Comparison of ENCODE assay signal across 18 cellular contexts in the genomic region with DNA sequence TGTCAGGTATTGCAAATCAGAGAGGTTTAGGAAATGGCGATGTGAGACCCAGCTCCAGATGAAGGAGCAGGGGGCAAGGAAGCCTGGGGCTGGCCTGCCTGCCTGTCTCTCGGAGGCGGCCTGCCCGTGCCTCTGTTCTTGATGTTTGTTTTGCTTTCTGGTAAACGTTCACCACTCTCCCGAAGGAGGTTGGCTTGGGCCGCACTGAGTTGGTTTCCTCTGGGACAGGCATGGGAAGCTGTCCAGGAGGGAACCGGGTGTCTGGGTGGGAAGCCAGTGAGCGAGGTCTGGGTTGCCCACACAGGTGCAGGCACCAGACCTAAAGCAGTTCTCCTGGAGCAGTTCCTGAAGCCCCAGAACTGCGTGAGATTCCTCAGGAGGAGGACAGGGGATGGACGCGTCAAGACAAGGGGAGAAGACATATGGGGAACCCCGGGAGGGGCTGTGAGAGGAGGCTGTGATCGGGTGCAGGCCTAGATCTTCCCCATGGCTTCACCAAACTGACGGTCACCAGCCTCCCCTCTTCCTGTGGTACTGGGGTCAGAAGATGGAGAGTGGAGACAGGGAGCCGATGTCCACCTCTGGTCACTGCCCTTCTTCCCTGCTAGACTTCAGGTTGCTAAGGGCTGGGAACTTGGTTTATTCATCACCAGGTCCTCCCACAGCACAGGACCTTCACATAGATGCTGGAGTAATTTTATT. TPM values are rescaled to one million over a fixed set of nuclear protein-coding genes. Genes with fewer than 3 reads are reported as not detected.
DNase-seq lines count a peak whose midpoint lies in the region; ATAC-seq and TF ChIP-seq lines count a peak whose summit lies in the region.
"Had no signal": no experiment of that assay in that cellular context is flagged by ENCODE, and none has a peak within 500 bp of the region (broad histone marks: within the 10 kb centered on the region; RNA-seq: fewer than 3 reads in every experiment).

No MANE protein-coding gene starts in this region.

- peak; percentile 15 for DNase-seq in H9
- DNase-seq in chondrocyte (ENCODE audit: low spot score), result no peak
- no peak for DNase-seq in stimulated activated naive CD4-positive, alpha-beta T cell treated with Interleukin-2 at 50 U/mL for 16 hours (lab: John Stamatoyannopoulos, UW)
- no peak for DNase-seq in activated naive CD4-positive, alpha-beta T cell treated with anti-CD3 and anti-CD28 coated beads, Interleukin-2, amount 10 ng/mL, durations not matched to agents 7 days and 5 days
- no peak for DNase-seq in activated CD4-positive, CD25-positive, alpha-beta regulatory T cell treated with anti-CD3 and anti-CD28 coated beads, Interleukin-2, amount 50 U/mL, for 72 hours
- DNase-seq: activated CD4-positive, alpha-beta memory T cell treated with anti-CD3 and anti-CD28 coated beads, Interleukin-2, amount 10 ng/mL, durations not matched to agents 7 days and 5 days; activated naive CD4-positive, alpha-beta T cell treated with Interleukin-2 at 50 U/mL for 16 hours; activated T-cell treated with anti-CD3 and anti-CD28 coated beads, Interleukin-2, amount 50 U/mL, for 24 hours; NCI-H1417; NCI-H2171; T-helper 17 cell; WERI-Rb-1 had no signal

- H4K8ac ChIP-seq in H9 (replicated peaks; ENCODE audit: insufficient read length, low read depth, low read length), result no peak overlapping the region

- no peak overlapping the region for H2BK15ac ChIP-seq in H9 (ENCODE audit: low read depth, low read length)

- peak overlapping the region in 1 of 3 experiments; percentile 59; a peak in 2 of 7 replicates for H3K27ac Mint-ChIP-seq in H9
- H3K27ac Mint-ChIP-seq in chondrocyte (ENCODE audit: unreplicated experiment), result peak overlapping the region; percentile 88
- no peak overlapping the region for H3K27ac Mint-ChIP-seq in activated naive CD4-positive, alpha-beta T cell treated with anti-CD3 and anti-CD28 coated beads, Interleukin-2, amount 10 ng/mL, durations not matched to agents 7 days and 5 days
- H3K27ac Mint-ChIP-seq: activated CD4-positive, alpha-beta memory T cell treated with anti-CD3 and anti-CD28 coated beads, Interleukin-2, amount 10 ng/mL, durations not matched to agents 7 days and 5 days; activated T-cell treated with anti-CD3 and anti-CD28 coated beads, Interleukin-2, amount 50 U/mL, for 24 hours; T-helper 17 cell had no signal

- H4K20me1 ChIP-seq in H9 (ENCODE audit: control insufficient read depth, insufficient read depth, insufficient read length), result no peaks in the 10 kb centered on the region

- H3K4me1 ChIP-seq in H9 (ENCODE audit: insufficient read depth, low read length), result peaks cover 3% of the 10 kb centered on the region; the same call in 1 of the 2 replicates
- H3K4me1 ChIP-seq in muscle layer of colon (ENCODE audit: insufficient read depth, low read length), result peaks cover 90% of the 10 kb centered on the region
- H3K4me1 ChIP-seq in stomach smooth muscle (ENCODE audit: control insufficient read depth, insufficient read depth, low read length), result peaks cover 91% of the 10 kb centered on the region
- H3K4me1 ChIP-seq: HAP-1 had no signal

- H3K4ac ChIP-seq in H9 (ENCODE audit: low read depth, low read length), result no peak overlapping the region

- no peak overlapping the region for H3K27ac ChIP-seq in H9 (ENCODE audit: insufficient read length, low read depth, low read length)
- peak overlapping the region; percentile 74 for H3K27ac ChIP-seq in muscle layer of colon (ENCODE audit: low read depth, low read length)
- H3K27ac ChIP-seq in stomach smooth muscle (ENCODE audit: low read length), result peak overlapping the region; percentile 82
- H3K27ac ChIP-seq: WERI-Rb-1 had no signal

- H3K9me3 Mint-ChIP-seq in H9 (peaks cover 0 to 4% of the 10 kb centered on the region in 2 experiments; a peak in 2 of 5 replicates), chondrocyte (ENCODE audit: low read depth) (no peaks in the 10 kb centered on the region)
- no peaks in the 10 kb centered on the region for H3K9me3 Mint-ChIP-seq in activated naive CD4-positive, alpha-beta T cell treated with anti-CD3 and anti-CD28 coated beads, Interleukin-2, amount 10 ng/mL, durations not matched to agents 7 days and 5 days
- H3K9me3 Mint-ChIP-seq: activated T-cell treated with anti-CD3 and anti-CD28 coated beads, Interleukin-2, amount 50 U/mL, for 24 hours had no signal

- no peak overlapping the region for H3K4me3 Mint-ChIP-seq in H9
- H3K4me3 Mint-ChIP-seq in chondrocyte (ENCODE audit: unreplicated experiment), result peak overlapping the region; percentile 3
- H3K4me3 Mint-ChIP-seq in activated naive CD4-positive, alpha-beta T cell treated with anti-CD3 and anti-CD28 coated beads, Interleukin-2, amount 10 ng/mL, durations not matched to agents 7 days and 5 days, result no peak overlapping the region
- H3K4me3 Mint-ChIP-seq: activated CD4-positive, alpha-beta memory T cell treated with anti-CD3 and anti-CD28 coated beads, Interleukin-2, amount 10 ng/mL, durations not matched to agents 7 days and 5 days; activated T-cell treated with anti-CD3 and anti-CD28 coated beads, Interleukin-2, amount 50 U/mL, for 24 hours; T-helper 17 cell had no signal

- no peaks in the 10 kb centered on the region; the same call in 1 of the 2 replicates for H3K79me2 ChIP-seq in H9 (ENCODE audit: insufficient read depth, low read length)

- no peak overlapping the region for H2AK5ac ChIP-seq in H9 (ENCODE audit: insufficient read length, low read length)

- TF ChIP-seq CTCF in H9 (conservative IDR thresholded peaks at IDR 0.05) (no peak), chondrocyte (IDR thresholded peaks at IDR 0.05) (no peak)

- H4K91ac ChIP-seq in H9 (ENCODE audit: insufficient read length, low read depth, low read length), result no peak overlapping the region

- H3K36me3 Mint-ChIP-seq in H9 (ENCODE audit: insufficient read depth in 1 of 3, low read depth in 3 of 3), result peaks cover 8 to 15% (median 13%) of the 10 kb centered on the region in 3 experiments
- peaks cover 34% of the 10 kb centered on the region for H3K36me3 Mint-ChIP-seq in chondrocyte (ENCODE audit: low read depth)
- H3K36me3 Mint-ChIP-seq in activated naive CD4-positive, alpha-beta T cell treated with anti-CD3 and anti-CD28 coated beads, Interleukin-2, amount 10 ng/mL, durations not matched to agents 7 days and 5 days, result no peaks in the 10 kb centered on the region

- H3K9me3 ChIP-seq in H9 (ENCODE audit: control insufficient read depth, low read depth, low read length) (no peaks in the 10 kb centered on the region), muscle layer of colon (ENCODE audit: low read length) (no peaks in the 10 kb centered on the region), stomach smooth muscle (ENCODE audit: control insufficient read depth in 2 of 2, low read length in 2 of 2) (no peaks in the 10 kb centered on the region)
- H3K9me3 ChIP-seq: HAP-1 had no signal

- peaks cover 7% of the 10 kb centered on the region for H3K36me3 ChIP-seq in muscle layer of colon (ENCODE audit: insufficient read depth, low read length)
- peaks cover 0 to 7% of the 10 kb centered on the region in 2 donors for H3K36me3 ChIP-seq in stomach smooth muscle (ENCODE audit: control insufficient read depth in 2 of 2, insufficient read depth in 2 of 2, low read length in 2 of 2)
- H3K36me3 ChIP-seq: HAP-1 had no signal

- CTCF ChIA-PET in activated naive CD4-positive, alpha-beta T cell treated with anti-CD3 and anti-CD28 coated beads, Interleukin-2, amount 10 ng/mL, durations not matched to agents 7 days and 5 days (lab: Charles Lee), result no interaction called here

- no peaks in the 10 kb centered on the region for H3K79me1 ChIP-seq in H9 (ENCODE audit: insufficient read depth, low read depth, low read length, poor library complexity, severe bottlenecking)

- no peak overlapping the region for H2BK120ac ChIP-seq in H9 (ENCODE audit: low read depth, low read length, poor library complexity, severe bottlenecking)

- H3K4me3 ChIP-seq in muscle layer of colon (ENCODE audit: low read depth in 1 of 2, low read length in 2 of 2), result no peak overlapping the region
- H3K4me3 ChIP-seq in stomach smooth muscle (ENCODE audit: low read length in 2 of 2), result peak overlapping the region; percentile 15 to 40
- H3K4me3 ChIP-seq: HAP-1 had no signal

- H3K18ac ChIP-seq in H9 (ENCODE audit: insufficient read length, low read depth, low read length), result no peak overlapping the region

- H3K23ac ChIP-seq in H9 (ENCODE audit: insufficient read length, low read depth, low read length), result no peak overlapping the region

- no peaks in the 10 kb centered on the region for H3K27me3 ChIP-seq in H9 (ENCODE audit: insufficient read depth, low read length)
- no peaks in the 10 kb centered on the region for H3K27me3 ChIP-seq in muscle layer of colon (ENCODE audit: control insufficient read depth in 1 of 2, insufficient read depth in 2 of 2, low read length in 2 of 2)
- no peaks in the 10 kb centered on the region for H3K27me3 ChIP-seq in stomach smooth muscle (ENCODE audit: control insufficient read depth in 1 of 2, insufficient read depth in 2 of 2, low read length in 2 of 2)

- H2AFZ ChIP-seq in H9 (ENCODE audit: low read length), result no peak overlapping the region

- H3K27me3 Mint-ChIP-seq in H9 (ENCODE audit: low read depth), result no peaks in the 10 kb centered on the region
- H3K27me3 Mint-ChIP-seq in chondrocyte (ENCODE audit: low read depth), result no peaks in the 10 kb centered on the region
- H3K27me3 Mint-ChIP-seq in activated naive CD4-positive, alpha-beta T cell treated with anti-CD3 and anti-CD28 coated beads, Interleukin-2, amount 10 ng/mL, durations not matched to agents 7 days and 5 days, result peaks cover 74% of the 10 kb centered on the region

- H3K4me2 ChIP-seq in H9 (ENCODE audit: insufficient read depth, insufficient read length, low read length), result no peak overlapping the region

- no peaks in the 10 kb centered on the region for H3K23me2 ChIP-seq in H9 (ENCODE audit: insufficient read length, low read depth, low read length, poor library complexity, severe bottlenecking)

- H2BK12ac ChIP-seq in H9 (ENCODE audit: insufficient read length, low read depth, low read length), result no peak overlapping the region

- H3K9ac ChIP-seq in H9 (ENCODE audit: extremely low read depth, insufficient read length, low read length) (no peak overlapping the region), muscle layer of colon (ENCODE audit: low read length) (no peak overlapping the region), stomach smooth muscle (ENCODE audit: low read length in 2 of 2) (peak overlapping the region; percentile 13 to 23)

- no peak for ATAC-seq in HG02884 (IDR thresholded peaks at IDR 0.05; ENCODE audit: unreplicated experiment)
- ATAC-seq: HepG2, sciatic nerve, T-helper 17 cell had no signal

- no peak overlapping the region for H3K56ac ChIP-seq in H9 (ENCODE audit: insufficient read length, low read depth, low read length)

- no peak overlapping the region for H2BK20ac ChIP-seq in H9 (ENCODE audit: low read depth, low read length, poor library complexity, severe bottlenecking)

- H3K4me1 Mint-ChIP-seq in H9, result peaks cover 41% of the 10 kb centered on the region in 2 experiments
- H3K4me1 Mint-ChIP-seq in chondrocyte (ENCODE audit: low read depth), result peaks cover 95% of the 10 kb centered on the region
- H3K4me1 Mint-ChIP-seq in activated naive CD4-positive, alpha-beta T cell treated with anti-CD3 and anti-CD28 coated beads, Interleukin-2, amount 10 ng/mL, durations not matched to agents 7 days and 5 days, result peaks cover 11% of the 10 kb centered on the region

- no CpG with 5 or more reads among the region's 16 CpGs for WGBS in H9 (ENCODE audit: extremely low coverage, insufficient read length, low lambda C conversion rate)

- H2BK5ac ChIP-seq in H9 (ENCODE audit: insufficient read length, low read length), result no peak overlapping the region

- H4K5ac ChIP-seq in H9 (ENCODE audit: insufficient read length, low read depth, low read length), result no peak overlapping the region

- H3K14ac ChIP-seq in H9 (ENCODE audit: insufficient read depth, low read length), result no peak overlapping the region

- no peak overlapping the region for H3T11ph ChIP-seq in H9 (ENCODE audit: low read length)

RNA-seq across cellular contexts. Expression of gene COL4A2, which starts 15.2 kb away (rescaled TPM):
- total RNA-seq in H9 (2021) (68.8 and 76.5 TPM in 2 replicates), chondrocyte (1,370 to 2,411 TPM (median 2,366 TPM) in 3 replicates)
- total RNA-seq: activated CD4-positive, alpha-beta memory T cell treated with anti-CD3 and anti-CD28 coated beads, Interleukin-2, amount 10 ng/mL, durations not matched to agents 7 days and 5 days had no signal

RNA-seq across cellular contexts. Expression of gene COL4A1, which starts 15.3 kb away (rescaled TPM):
- total RNA-seq in H9 (2021) (73.1 and 74.6 TPM in 2 replicates), chondrocyte (2,319 to 5,210 TPM (median 5,209 TPM) in 3 replicates)
- total RNA-seq: activated CD4-positive, alpha-beta memory T cell treated with anti-CD3 and anti-CD28 coated beads, Interleukin-2, amount 10 ng/mL, durations not matched to agents 7 days and 5 days; HepG2 had no signal

Comparison
In these comparisons a context has a peak if more than half of its experiments do, and no peak if none do; other contexts are left out.
1. H3K9ac ChIP-seq: peak in stomach smooth muscle (2 of 2); none in H9 (single experiment) and muscle layer of colon (single experiment).
2. H3K4me3 ChIP-seq: peak in stomach smooth muscle (2 of 2); none in muscle layer of colon (0 of 2).
3. RNA of gene COL4A2, which starts 15.2 kb away (total RNA-seq): 1,370 to 2,411 TPM in chondrocyte; 68.8 to 76.5 TPM in H9; every median in the first group is over 10 times any median in the second.
4. RNA of gene COL4A1, which starts 15.3 kb away (total RNA-seq): 2,319 to 5,210 TPM in chondrocyte; 73.1 to 74.6 TPM in H9; every median in the first group is over 10 times any median in the second.